ENCODE assay signal across 21 cellular contexts in genomic region chr2:192159764-192160163, GRCh38. TPM values are rescaled to one million over a fixed set of nuclear protein-coding genes. Genes with fewer than 3 reads are reported as not detected.
DNase-seq lines count a peak whose midpoint lies in the region; ATAC-seq and TF ChIP-seq lines count a peak whose summit lies in the region.
"Had no signal": no experiment of that assay in that cellular context is flagged by ENCODE, and none has a peak within 500 bp of the region (broad histone marks: within the 10 kb centered on the region; RNA-seq: fewer than 3 reads in every experiment).

No MANE protein-coding gene starts in this region.

- no peak overlapping the region for H3K4me2 ChIP-seq in parathyroid adenoma (ENCODE audit: low read length)

- ATAC-seq in activated T-helper 17 cell treated with anti-CD3 and anti-CD28 coated beads, Interleukin-2, amount 50 U/mL, for 72 hours (replicated peaks) = no peak
- ATAC-seq in aorta (ENCODE audit: low FRiP score) = no peak
- ATAC-seq: HCT116 had no signal

- H3K9ac ChIP-seq in parathyroid adenoma = no peak overlapping the region

- H3K9me3 ChIP-seq in parathyroid adenoma (ENCODE audit: control insufficient read depth, low read length) (no peaks in the 10 kb centered on the region), aorta (ENCODE audit: control insufficient read depth, low read length) (no peaks in the 10 kb centered on the region)
- H3K9me3 ChIP-seq: SJCRH30 had no signal

- no peak overlapping the region for H3K4me3 Mint-ChIP-seq in activated T-helper 17 cell treated with anti-CD3 and anti-CD28 coated beads, Interleukin-2, amount 50 U/mL, for 72 hours
- H3K4me3 Mint-ChIP-seq: CD8-positive, alpha-beta memory T cell; IgD-negative memory B cell had no signal

- H3K36me3 ChIP-seq in parathyroid adenoma (ENCODE audit: control insufficient read depth, insufficient read depth, low read length) = no peaks in the 10 kb centered on the region
- H3K36me3 ChIP-seq in aorta (ENCODE audit: control insufficient read depth in 1 of 2, insufficient read depth in 2 of 2, low read length in 1 of 2) = no peaks in the 10 kb centered on the region
- H3K36me3 ChIP-seq: SJCRH30 had no signal

- DNase-seq in NCI-H446 treated with DMSO at 0.1 percent for 48 hours (lab: John Stamatoyannopoulos, UW) (peak; percentile 14), NCI-H446 (lab: John Stamatoyannopoulos, UW) (no peak), NOMO-1 (lab: John Stamatoyannopoulos, UW; ENCODE audit: unreplicated experiment in 2 of 2) (peak; percentile 37 to 62), islet precursor cell (no peak), SW480 (ENCODE audit: low spot score) (no peak), aorta (no peak)
- DNase-seq: AML-193; C1 segment of cervical spinal cord; Calu3; CD8-positive, alpha-beta memory T cell; DMS153; NCI-H1436 treated with DMSO at 0.1 percent for 48 hours; NCI-H1930; NCI-H226; NCI-H524 treated with DMSO at 0.1 percent for 48 hours; NK-92 treated with Interleukin-12 subunit alpha and Interleukin-12 subunit beta, amount 100 ng/mL, for 24 hours; SJCRH30 had no signal

- H3K4me3 ChIP-seq in parathyroid adenoma (ENCODE audit: low read depth, low read length) = no peak overlapping the region
- no peak overlapping the region for H3K4me3 ChIP-seq in aorta (ENCODE audit: low read length in 2 of 2)
- H3K4me3 ChIP-seq: SJCRH30 had no signal

- H3K4me1 Mint-ChIP-seq in activated T-helper 17 cell treated with anti-CD3 and anti-CD28 coated beads, Interleukin-2, amount 50 U/mL, for 72 hours = peaks cover 6% of the 10 kb centered on the region

- H2AFZ ChIP-seq in parathyroid adenoma = peak overlapping the region; percentile 8

- H3K27ac Mint-ChIP-seq in activated T-helper 17 cell treated with anti-CD3 and anti-CD28 coated beads, Interleukin-2, amount 50 U/mL, for 72 hours = peak overlapping the region; percentile 2
- H3K27ac Mint-ChIP-seq: CD8-positive, alpha-beta memory T cell had no signal

- no peaks in the 10 kb centered on the region for H3K36me3 Mint-ChIP-seq in activated T-helper 17 cell treated with anti-CD3 and anti-CD28 coated beads, Interleukin-2, amount 50 U/mL, for 72 hours (ENCODE audit: low read depth)
- H3K36me3 Mint-ChIP-seq: CD8-positive, alpha-beta memory T cell; IgD-negative memory B cell had no signal

- intact Hi-C loops in aorta (cut with DNase I) = loop anchor here (5.0 kb wide), 2 partner anchors 602 to 607 kb away; no protein-coding TSS in a partner anchor

- no peaks in the 10 kb centered on the region for H3K27me3 ChIP-seq in parathyroid adenoma (ENCODE audit: control insufficient read depth, insufficient read depth, low read length)
- no peaks in the 10 kb centered on the region for H3K27me3 ChIP-seq in aorta (ENCODE audit: control insufficient read depth in 1 of 2, insufficient read depth in 2 of 2, low read length in 1 of 2)
- H3K27me3 ChIP-seq: SJCRH30 had no signal

- no peaks in the 10 kb centered on the region for H3K9me3 Mint-ChIP-seq in activated T-helper 17 cell treated with anti-CD3 and anti-CD28 coated beads, Interleukin-2, amount 50 U/mL, for 72 hours
- H3K9me3 Mint-ChIP-seq: CD8-positive, alpha-beta memory T cell; IgD-negative memory B cell had no signal

- H3K27ac ChIP-seq in parathyroid adenoma (no peak overlapping the region), aorta (ENCODE audit: low read depth in 1 of 2, low read length in 2 of 2) (no peak overlapping the region)
- H3K27ac ChIP-seq: SJCRH30 had no signal

- peaks cover 14% of the 10 kb centered on the region for H3K27me3 Mint-ChIP-seq in activated T-helper 17 cell treated with anti-CD3 and anti-CD28 coated beads, Interleukin-2, amount 50 U/mL, for 72 hours

- TF ChIP-seq CTCF in parathyroid adenoma (IDR thresholded peaks at IDR 0.05) = no peak

- no peaks in the 10 kb centered on the region for H3K79me2 ChIP-seq in parathyroid adenoma

- H3K4me1 ChIP-seq in parathyroid adenoma (no peaks in the 10 kb centered on the region), aorta (ENCODE audit: control insufficient read depth in 1 of 2, insufficient read depth in 2 of 2, low read length in 2 of 2) (no peaks in the 10 kb centered on the region)

- WGBS in aorta, 2 donors = 72 to 84% methylated on average over 1 of the region's 1 CpG

RNA-seq across cellular contexts. Expression of gene TMEFF2, which starts 35.0 kb away (rescaled TPM):
- not detected for total RNA-seq in activated T-helper 17 cell treated with anti-CD3 and anti-CD28 coated beads, Interleukin-2, amount 50 U/mL, for 72 hours
- under 1 TPM in 1 of 2 donors, not detected in 1; 0.12 TPM for total RNA-seq in aorta
- not detected for polyA plus RNA-seq in aorta
- total RNA-seq: Calu3; CD8-positive, alpha-beta memory T cell had no signal
- polyA plus RNA-seq: CD8-positive, alpha-beta memory T cell; IgD-negative memory B cell had no signal

Comparison
In these comparisons a context has a peak if more than half of its experiments do, and no peak if none do; other contexts are left out.
1. DNase-seq: peak in NCI-H446 treated with DMSO at 0.1 percent for 48 hours (single experiment) and NOMO-1 (2 of 2); none in NCI-H446 (0 of 2), islet precursor cell (single experiment), SW480 (single experiment) and aorta (0 of 2).